8 cellular contexts compared by ENCODE assay signal in the genomic region with DNA sequence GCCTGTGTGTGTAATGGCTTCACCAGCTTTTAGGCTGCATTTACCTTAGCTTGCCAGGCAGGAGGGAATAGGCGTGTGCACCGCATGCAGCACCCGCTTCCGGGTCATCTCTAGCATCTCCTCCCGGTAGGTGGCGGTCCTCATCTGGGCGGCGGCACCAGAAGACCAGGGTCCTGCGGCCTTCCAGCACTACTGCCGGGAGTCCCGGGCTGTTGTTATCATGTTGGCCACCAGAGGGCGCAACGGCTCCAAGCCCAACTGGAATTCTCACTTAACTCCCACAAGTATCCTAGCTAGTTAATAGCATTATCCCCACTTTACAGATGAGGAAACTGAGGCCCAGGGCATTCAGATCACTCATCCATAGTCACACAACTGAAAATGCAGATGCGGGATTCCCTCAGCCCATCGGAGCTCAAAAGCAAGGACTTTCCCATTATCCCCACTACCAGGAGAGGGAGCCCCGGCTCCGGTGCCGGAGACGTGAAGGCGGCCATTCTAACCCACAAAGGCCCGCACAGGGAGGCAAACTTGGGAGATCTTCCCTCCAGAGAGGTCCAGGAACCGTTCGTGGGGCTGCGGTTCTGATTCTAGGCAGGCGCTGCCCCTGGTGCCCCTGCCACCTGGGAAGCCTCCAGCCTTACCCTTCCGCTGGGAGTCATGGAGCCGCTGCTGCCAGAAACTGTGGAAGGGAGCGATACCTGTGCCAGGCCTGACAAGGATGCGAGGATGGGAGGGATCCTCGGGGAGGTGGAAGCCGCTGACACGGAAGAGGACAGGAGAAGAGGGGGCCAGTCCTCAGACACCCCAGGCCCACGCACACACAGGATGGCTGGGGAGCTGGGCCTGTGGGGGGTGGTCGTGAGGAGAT. TPM values are rescaled to one million over a fixed set of nuclear protein-coding genes. Genes with fewer than 3 reads are reported as not detected.
A peak's percentile ranks its signal among the peaks of the same experiment; 100 is the strongest.
DNase-seq lines count a peak whose midpoint lies in the region; ATAC-seq, FAIRE-seq and TF ChIP-seq lines count a peak whose summit lies in the region.

No MANE protein-coding gene starts in this region.

- peaks cover 25% of the 10 kb centered on the region for H3K27me3 Mint-ChIP-seq in astrocyte (ENCODE audit: low read depth, unreplicated experiment)

- no peak overlapping the region for H3K27ac ChIP-seq in astrocyte (ENCODE audit: low read depth, low read length)

- H2AFZ ChIP-seq in astrocyte (ENCODE audit: low read depth, low read length): no peak overlapping the region

- FAIRE-seq in astrocyte (lab: Jason Lieb, UNC): no peak

- H3K79me2 ChIP-seq in astrocyte (ENCODE audit: insufficient read depth, low read length): no peaks in the 10 kb centered on the region

- no peaks in the 10 kb centered on the region for H3K27me3 ChIP-seq in astrocyte (ENCODE audit: insufficient read depth, low read length)

- H3K27ac Mint-ChIP-seq in astrocyte (ENCODE audit: unreplicated experiment): no peak overlapping the region

- peaks cover 3% of the 10 kb centered on the region for H3K4me1 Mint-ChIP-seq in astrocyte (ENCODE audit: low read depth, unreplicated experiment)

- H3K36me3 ChIP-seq in astrocyte (ENCODE audit: insufficient read depth, low read length): no peaks in the 10 kb centered on the region

- H3K4me1 ChIP-seq in astrocyte (ENCODE audit: insufficient read depth, low read length): no peaks in the 10 kb centered on the region

- H3K4me2 ChIP-seq in astrocyte (ENCODE audit: low read length): no peak overlapping the region

- H4K20me1 ChIP-seq in astrocyte (ENCODE audit: insufficient read depth, low read length): no peaks in the 10 kb centered on the region

- TF ChIP-seq CTCF in astrocyte (IDR thresholded peaks at IDR 0.05; ENCODE audit: insufficient read depth, low read depth, low read length): peak; percentile 81

- no peaks in the 10 kb centered on the region for H3K36me3 Mint-ChIP-seq in astrocyte (ENCODE audit: low read depth, unreplicated experiment)

- H3K9ac ChIP-seq in astrocyte (ENCODE audit: low read length): no peak overlapping the region

- ATAC-seq in HG03571 (IDR thresholded peaks at IDR 0.05; ENCODE audit: unreplicated experiment): no peak

- H3K9me3 Mint-ChIP-seq in astrocyte (ENCODE audit: unreplicated experiment): no peaks in the 10 kb centered on the region

- CTCF ChIA-PET in HEK293T (lab: Yijun Ruan, JAX): interaction anchor here (0.6 to 4.8 kb wide), 14 partner anchors 9 to 225 kb away, joined by 3 to 27 read pairs (median 4); no protein-coding TSS in a partner anchor

- H3K4me3 Mint-ChIP-seq in astrocyte (ENCODE audit: unreplicated experiment): no peak overlapping the region

- H3K4me3 ChIP-seq in astrocyte (ENCODE audit: insufficient read depth, low read depth, low read length): no peak overlapping the region

- POLR2A ChIA-PET in HEK293T (lab: Yijun Ruan, JAX): interaction anchor here (0.9 kb wide), 1 partner anchor 228 kb away, joined by 3 read pairs; no protein-coding TSS in a partner anchor

- no peaks in the 10 kb centered on the region for H3K9me3 ChIP-seq in astrocyte (ENCODE audit: insufficient read depth, low read depth, low read length)

- DNase-seq in ELF-1 (ENCODE audit: low read depth, low spot score): peak; percentile 96
- peak; percentile 78 for DNase-seq in HEK293T (ENCODE audit: extremely low spot score)
- DNase-seq in NCI-H1417 (lab: John Stamatoyannopoulos, UW): peak; percentile 41 to 80 (median 52)
- peak; percentile 24 for DNase-seq in T-helper 22 cell (ENCODE audit: low read depth)
- peak; percentile 13 for DNase-seq in astrocyte (ENCODE audit: low read depth)
- peak in 46 of 51 donors; percentile 9 to 80 (median 45) for DNase-seq in hypothalamus (lab: John Stamatoyannopoulos, UW)
- peak; percentile 68 to 73 (median 73) for DNase-seq in stimulated activated CD4-positive, alpha-beta T cell treated with anti-CD3 and anti-CD28 coated beads, Interleukin-12 subunit alpha, Interleukin-12 subunit beta, amount 100 ng/mL, for 48 hours (ENCODE audit: low read depth in 2 of 3, low spot score in 1 of 3)

TF ChIP-seq in HEK293T, 16 proteins besides CTCF, POLR2A, EP300 and RAD21:
- TF ChIP-seq ELF4 (IDR thresholded peaks at IDR 0.05) (peak; percentile 45; the same call in 1 of the 2 replicates), SP1 (IDR thresholded peaks at IDR 0.05) (no peak), BHLHE40 (IDR thresholded peaks at IDR 0.05; ENCODE audit: borderline replicate concordance) (no peak)

RNA-seq across cellular contexts. Expression of gene LGALS9, which starts 23.9 kb away (rescaled TPM):
- 9.0 and 9.4 TPM in 2 replicates for total RNA-seq in astrocyte

Comparison
In these comparisons a context has a peak if more than half of its experiments do, and no peak if none do; other contexts are left out.
1. DNase-seq: peak in every context shown above with its lines; median percentile 96 in ELF-1; 78 in HEK293T; 73 in stimulated activated CD4-positive, alpha-beta T cell treated with anti-CD3 and anti-CD28 coated beads, Interleukin-12 subunit alpha, Interleukin-12 subunit beta, amount 100 ng/mL, for 48 hours; 52 in NCI-H1417; 45 in hypothalamus; 24 in T-helper 22 cell; 13 in astrocyte.